Comparison of ENCODE assay signal across 1 cellular context in the genomic region with DNA sequence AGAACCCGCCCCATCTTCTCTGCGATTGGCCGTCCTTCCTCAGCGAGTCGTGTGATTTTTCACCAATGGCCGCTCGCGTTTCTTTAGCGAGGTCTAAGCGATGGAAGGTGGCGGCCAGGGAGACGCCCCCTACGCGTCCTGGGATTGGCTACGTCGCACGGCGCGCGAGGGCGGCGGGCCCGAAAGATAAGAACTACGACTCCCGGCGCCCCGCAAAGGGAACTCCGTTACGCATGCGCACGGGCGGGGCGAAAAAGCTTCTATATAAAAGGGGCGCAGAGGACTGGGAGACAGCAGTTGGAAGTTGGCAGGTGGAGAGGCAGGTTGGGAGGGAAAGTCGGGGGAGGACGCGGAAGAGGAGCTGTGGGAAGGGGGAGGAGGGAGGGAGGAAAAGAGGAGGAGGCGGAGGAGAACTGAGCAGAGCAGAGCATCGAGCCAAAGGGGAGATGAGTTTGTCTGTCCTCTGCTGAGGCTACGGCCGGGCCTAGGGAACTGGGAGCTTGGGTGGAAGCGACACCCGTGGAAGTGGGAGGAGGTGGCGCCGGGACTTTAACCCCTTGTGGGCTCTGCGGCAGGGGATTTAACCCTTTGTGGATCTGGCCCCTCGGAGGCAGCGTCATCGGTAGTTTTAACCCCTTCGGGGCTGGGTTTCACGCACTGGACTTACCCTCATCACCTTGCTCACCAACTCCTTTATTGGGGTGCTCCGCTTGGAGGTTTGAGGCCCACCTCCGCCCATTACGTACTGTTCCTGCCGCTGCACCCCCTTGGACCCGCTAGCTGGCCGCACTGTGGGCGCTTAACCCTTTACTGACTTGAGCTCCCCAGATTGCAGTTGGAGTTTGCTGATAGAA.
TF ChIP-seq lines count a peak whose summit lies in the region.

A gene with protein sequence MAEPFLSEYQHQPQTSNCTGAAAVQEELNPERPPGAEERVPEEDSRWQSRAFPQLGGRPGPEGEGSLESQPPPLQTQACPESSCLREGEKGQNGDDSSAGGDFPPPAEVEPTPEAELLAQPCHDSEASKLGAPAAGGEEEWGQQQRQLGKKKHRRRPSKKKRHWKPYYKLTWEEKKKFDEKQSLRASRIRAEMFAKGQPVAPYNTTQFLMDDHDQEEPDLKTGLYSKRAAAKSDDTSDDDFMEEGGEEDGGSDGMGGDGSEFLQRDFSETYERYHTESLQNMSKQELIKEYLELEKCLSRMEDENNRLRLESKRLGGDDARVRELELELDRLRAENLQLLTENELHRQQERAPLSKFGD (plus strand): TSS at position 293 of the 854 bp plus-strand sequence. CDS start 716 bp downstream, outside the sequence.

TF ChIP-seq in K562, 482 proteins besides CTCF, POLR2A, EP300 and RAD21 (continued from another document and continues in another):
- TF ChIP-seq, protein P1, sequence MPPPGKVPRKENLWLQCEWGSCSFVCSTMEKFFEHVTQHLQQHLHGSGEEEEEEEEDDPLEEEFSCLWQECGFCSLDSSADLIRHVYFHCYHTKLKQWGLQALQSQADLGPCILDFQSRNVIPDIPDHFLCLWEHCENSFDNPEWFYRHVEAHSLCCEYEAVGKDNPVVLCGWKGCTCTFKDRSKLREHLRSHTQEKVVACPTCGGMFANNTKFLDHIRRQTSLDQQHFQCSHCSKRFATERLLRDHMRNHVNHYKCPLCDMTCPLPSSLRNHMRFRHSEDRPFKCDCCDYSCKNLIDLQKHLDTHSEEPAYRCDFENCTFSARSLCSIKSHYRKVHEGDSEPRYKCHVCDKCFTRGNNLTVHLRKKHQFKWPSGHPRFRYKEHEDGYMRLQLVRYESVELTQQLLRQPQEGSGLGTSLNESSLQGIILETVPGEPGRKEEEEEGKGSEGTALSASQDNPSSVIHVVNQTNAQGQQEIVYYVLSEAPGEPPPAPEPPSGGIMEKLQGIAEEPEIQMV (tag; conservative IDR thresholded peaks at IDR 0.05; ENCODE audit: low read depth): no peak
- TF ChIP-seq, protein P2, sequence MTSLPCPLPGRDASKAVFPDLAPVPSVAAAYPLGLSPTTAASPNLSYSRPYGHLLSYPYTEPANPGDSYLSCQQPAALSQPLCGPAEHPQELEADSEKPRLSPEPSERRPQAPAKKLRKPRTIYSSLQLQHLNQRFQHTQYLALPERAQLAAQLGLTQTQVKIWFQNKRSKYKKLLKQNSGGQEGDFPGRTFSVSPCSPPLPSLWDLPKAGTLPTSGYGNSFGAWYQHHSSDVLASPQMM (CRISPR knock-in tag; IDR thresholded peaks at IDR 0.05): no peak
- TF ChIP-seq SMARCE1 (IDR thresholded peaks at IDR 0.05): peak; percentile 80
- no peak for TF ChIP-seq FOXA1 (IDR thresholded peaks at IDR 0.05; ENCODE audit: borderline replicate concordance)
- TF ChIP-seq, protein P3, sequence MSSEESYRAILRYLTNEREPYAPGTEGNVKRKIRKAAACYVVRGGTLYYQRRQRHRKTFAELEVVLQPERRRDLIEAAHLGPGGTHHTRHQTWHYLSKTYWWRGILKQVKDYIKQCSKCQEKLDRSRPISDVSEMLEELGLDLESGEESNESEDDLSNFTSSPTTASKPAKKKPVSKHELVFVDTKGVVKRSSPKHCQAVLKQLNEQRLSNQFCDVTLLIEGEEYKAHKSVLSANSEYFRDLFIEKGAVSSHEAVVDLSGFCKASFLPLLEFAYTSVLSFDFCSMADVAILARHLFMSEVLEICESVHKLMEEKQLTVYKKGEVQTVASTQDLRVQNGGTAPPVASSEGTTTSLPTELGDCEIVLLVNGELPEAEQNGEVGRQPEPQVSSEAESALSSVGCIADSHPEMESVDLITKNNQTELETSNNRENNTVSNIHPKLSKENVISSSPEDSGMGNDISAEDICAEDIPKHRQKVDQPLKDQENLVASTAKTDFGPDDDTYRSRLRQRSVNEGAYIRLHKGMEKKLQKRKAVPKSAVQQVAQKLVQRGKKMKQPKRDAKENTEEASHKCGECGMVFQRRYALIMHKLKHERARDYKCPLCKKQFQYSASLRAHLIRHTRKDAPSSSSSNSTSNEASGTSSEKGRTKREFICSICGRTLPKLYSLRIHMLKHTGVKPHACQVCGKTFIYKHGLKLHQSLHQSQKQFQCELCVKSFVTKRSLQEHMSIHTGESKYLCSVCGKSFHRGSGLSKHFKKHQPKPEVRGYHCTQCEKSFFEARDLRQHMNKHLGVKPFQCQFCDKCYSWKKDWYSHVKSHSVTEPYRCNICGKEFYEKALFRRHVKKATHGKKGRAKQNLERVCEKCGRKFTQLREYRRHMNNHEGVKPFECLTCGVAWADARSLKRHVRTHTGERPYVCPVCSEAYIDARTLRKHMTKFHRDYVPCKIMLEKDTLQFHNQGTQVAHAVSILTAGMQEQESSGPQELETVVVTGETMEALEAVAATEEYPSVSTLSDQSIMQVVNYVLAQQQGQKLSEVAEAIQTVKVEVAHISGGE (CRISPR knock-in tag; IDR thresholded peaks at IDR 0.05): no peak
- peak; percentile 73; the same call in 1 of the 2 replicates for TF ChIP-seq ZNF780A (CRISPR knock-in tag; IDR thresholded peaks at IDR 0.05)
- TF ChIP-seq NR1H2 (CRISPR knock-in tag; IDR thresholded peaks at IDR 0.05): peak; percentile 81; the same call in 1 of the 2 replicates
- no peak for TF ChIP-seq U2AF1 (optimal IDR thresholded peaks at IDR 0.05; ENCODE audit: low read depth, low read length)
- TF ChIP-seq ZNF696 (CRISPR knock-in tag; conservative IDR thresholded peaks at IDR 0.05): peak; percentile 80; the same call in 1 of the 2 replicates
- peak; percentile 96 for TF ChIP-seq TAF9B (IDR thresholded peaks at IDR 0.05; ENCODE audit: partially characterized antibody)
- TF ChIP-seq TRIM24 (IDR thresholded peaks at IDR 0.05): peak; percentile 57 to 76
- TF ChIP-seq KAT8 (IDR thresholded peaks at IDR 0.05; ENCODE audit: low read depth): no peak
- TF ChIP-seq, protein P4, sequence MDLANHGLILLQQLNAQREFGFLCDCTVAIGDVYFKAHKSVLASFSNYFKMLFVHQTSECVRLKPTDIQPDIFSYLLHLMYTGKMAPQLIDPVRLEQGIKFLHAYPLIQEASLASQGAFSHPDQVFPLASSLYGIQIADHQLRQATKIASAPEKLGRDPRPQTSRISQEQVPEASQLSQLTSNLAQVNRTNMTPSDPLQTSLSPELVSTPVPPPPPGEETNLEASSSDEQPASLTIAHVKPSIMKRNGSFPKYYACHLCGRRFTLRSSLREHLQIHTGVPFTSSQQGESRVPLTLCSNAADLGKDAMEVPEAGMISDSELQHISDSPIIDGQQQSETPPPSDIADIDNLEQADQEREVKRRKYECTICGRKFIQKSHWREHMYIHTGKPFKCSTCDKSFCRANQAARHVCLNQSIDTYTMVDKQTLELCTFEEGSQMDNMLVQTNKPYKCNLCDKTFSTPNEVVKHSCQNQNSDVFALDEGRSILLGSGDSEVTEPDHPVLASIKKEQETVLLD (IDR thresholded peaks at IDR 0.05): peak; percentile 99
- TF ChIP-seq TEAD4 (IDR thresholded peaks at IDR 0.05; ENCODE audit: low read length): 0 out of 2 replicates have a peak, but pooled peaks have one; percentile 48
- no peak for TF ChIP-seq TEAD4 (CRISPR knock-in tag; IDR thresholded peaks at IDR 0.05; ENCODE audit: borderline replicate concordance)
- TF ChIP-seq, protein P5, sequence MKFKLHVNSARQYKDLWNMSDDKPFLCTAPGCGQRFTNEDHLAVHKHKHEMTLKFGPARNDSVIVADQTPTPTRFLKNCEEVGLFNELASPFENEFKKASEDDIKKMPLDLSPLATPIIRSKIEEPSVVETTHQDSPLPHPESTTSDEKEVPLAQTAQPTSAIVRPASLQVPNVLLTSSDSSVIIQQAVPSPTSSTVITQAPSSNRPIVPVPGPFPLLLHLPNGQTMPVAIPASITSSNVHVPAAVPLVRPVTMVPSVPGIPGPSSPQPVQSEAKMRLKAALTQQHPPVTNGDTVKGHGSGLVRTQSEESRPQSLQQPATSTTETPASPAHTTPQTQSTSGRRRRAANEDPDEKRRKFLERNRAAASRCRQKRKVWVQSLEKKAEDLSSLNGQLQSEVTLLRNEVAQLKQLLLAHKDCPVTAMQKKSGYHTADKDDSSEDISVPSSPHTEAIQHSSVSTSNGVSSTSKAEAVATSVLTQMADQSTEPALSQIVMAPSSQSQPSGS (CRISPR knock-in tag; IDR thresholded peaks at IDR 0.05): peak; percentile 49; the same call in 1 of the 2 replicates
- peak; percentile 100 for TF ChIP-seq KDM5B (IDR thresholded peaks at IDR 0.05; ENCODE audit: insufficient replicate concordance, low read depth, low read length)
- TF ChIP-seq, protein P6, sequence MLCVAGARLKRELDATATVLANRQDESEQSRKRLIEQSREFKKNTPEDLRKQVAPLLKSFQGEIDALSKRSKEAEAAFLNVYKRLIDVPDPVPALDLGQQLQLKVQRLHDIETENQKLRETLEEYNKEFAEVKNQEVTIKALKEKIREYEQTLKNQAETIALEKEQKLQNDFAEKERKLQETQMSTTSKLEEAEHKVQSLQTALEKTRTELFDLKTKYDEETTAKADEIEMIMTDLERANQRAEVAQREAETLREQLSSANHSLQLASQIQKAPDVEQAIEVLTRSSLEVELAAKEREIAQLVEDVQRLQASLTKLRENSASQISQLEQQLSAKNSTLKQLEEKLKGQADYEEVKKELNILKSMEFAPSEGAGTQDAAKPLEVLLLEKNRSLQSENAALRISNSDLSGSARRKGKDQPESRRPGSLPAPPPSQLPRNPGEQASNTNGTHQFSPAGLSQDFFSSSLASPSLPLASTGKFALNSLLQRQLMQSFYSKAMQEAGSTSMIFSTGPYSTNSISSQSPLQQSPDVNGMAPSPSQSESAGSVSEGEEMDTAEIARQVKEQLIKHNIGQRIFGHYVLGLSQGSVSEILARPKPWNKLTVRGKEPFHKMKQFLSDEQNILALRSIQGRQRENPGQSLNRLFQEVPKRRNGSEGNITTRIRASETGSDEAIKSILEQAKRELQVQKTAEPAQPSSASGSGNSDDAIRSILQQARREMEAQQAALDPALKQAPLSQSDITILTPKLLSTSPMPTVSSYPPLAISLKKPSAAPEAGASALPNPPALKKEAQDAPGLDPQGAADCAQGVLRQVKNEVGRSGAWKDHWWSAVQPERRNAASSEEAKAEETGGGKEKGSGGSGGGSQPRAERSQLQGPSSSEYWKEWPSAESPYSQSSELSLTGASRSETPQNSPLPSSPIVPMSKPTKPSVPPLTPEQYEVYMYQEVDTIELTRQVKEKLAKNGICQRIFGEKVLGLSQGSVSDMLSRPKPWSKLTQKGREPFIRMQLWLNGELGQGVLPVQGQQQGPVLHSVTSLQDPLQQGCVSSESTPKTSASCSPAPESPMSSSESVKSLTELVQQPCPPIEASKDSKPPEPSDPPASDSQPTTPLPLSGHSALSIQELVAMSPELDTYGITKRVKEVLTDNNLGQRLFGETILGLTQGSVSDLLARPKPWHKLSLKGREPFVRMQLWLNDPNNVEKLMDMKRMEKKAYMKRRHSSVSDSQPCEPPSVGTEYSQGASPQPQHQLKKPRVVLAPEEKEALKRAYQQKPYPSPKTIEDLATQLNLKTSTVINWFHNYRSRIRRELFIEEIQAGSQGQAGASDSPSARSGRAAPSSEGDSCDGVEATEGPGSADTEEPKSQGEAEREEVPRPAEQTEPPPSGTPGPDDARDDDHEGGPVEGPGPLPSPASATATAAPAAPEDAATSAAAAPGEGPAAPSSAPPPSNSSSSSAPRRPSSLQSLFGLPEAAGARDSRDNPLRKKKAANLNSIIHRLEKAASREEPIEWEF (CRISPR knock-in tag; IDR thresholded peaks at IDR 0.05): no peak
- no peak for TF ChIP-seq TFAM (CRISPR knock-in tag; conservative IDR thresholded peaks at IDR 0.05)
- peak; percentile 84 for TF ChIP-seq NFRKB (IDR thresholded peaks at IDR 0.05; ENCODE audit: low read depth)
- TF ChIP-seq MEF2A (IDR thresholded peaks at IDR 0.05; ENCODE audit: control insufficient read depth, low read depth, low read length): no peak
- TF ChIP-seq SOX6 (IDR thresholded peaks at IDR 0.05): peak; percentile 49; the same call in 1 of the 2 replicates
- TF ChIP-seq PHB (CRISPR knock-in tag; IDR thresholded peaks at IDR 0.05): peak; percentile 98
- TF ChIP-seq CBFA2T2 (conservative IDR thresholded peaks at IDR 0.05): 0 out of 2 replicates have a peak, but pooled peaks have one; percentile 4
- TF ChIP-seq GTF2E2 (tag; IDR thresholded peaks at IDR 0.05): peak; percentile 95
- TF ChIP-seq ZNF830 (CRISPR knock-in tag; IDR thresholded peaks at IDR 0.05): peak; percentile 93; the same call in 1 of the 2 replicates
- TF ChIP-seq SPI1 (IDR thresholded peaks at IDR 0.05; ENCODE audit: borderline replicate concordance, low read depth, low read length): no peak
- TF ChIP-seq, protein P7, sequence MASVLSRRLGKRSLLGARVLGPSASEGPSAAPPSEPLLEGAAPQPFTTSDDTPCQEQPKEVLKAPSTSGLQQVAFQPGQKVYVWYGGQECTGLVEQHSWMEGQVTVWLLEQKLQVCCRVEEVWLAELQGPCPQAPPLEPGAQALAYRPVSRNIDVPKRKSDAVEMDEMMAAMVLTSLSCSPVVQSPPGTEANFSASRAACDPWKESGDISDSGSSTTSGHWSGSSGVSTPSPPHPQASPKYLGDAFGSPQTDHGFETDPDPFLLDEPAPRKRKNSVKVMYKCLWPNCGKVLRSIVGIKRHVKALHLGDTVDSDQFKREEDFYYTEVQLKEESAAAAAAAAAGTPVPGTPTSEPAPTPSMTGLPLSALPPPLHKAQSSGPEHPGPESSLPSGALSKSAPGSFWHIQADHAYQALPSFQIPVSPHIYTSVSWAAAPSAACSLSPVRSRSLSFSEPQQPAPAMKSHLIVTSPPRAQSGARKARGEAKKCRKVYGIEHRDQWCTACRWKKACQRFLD (CRISPR knock-in tag; IDR thresholded peaks at IDR 0.05): 0 out of 2 replicates have a peak, but pooled peaks have one; percentile 67
- TF ChIP-seq KHSRP (IDR thresholded peaks at IDR 0.05): peak; percentile 35; the same call in 1 of the 2 replicates
- no peak for TF ChIP-seq FUS (optimal IDR thresholded peaks at IDR 0.05; ENCODE audit: low read depth, low read length)
- TF ChIP-seq, protein P8, sequence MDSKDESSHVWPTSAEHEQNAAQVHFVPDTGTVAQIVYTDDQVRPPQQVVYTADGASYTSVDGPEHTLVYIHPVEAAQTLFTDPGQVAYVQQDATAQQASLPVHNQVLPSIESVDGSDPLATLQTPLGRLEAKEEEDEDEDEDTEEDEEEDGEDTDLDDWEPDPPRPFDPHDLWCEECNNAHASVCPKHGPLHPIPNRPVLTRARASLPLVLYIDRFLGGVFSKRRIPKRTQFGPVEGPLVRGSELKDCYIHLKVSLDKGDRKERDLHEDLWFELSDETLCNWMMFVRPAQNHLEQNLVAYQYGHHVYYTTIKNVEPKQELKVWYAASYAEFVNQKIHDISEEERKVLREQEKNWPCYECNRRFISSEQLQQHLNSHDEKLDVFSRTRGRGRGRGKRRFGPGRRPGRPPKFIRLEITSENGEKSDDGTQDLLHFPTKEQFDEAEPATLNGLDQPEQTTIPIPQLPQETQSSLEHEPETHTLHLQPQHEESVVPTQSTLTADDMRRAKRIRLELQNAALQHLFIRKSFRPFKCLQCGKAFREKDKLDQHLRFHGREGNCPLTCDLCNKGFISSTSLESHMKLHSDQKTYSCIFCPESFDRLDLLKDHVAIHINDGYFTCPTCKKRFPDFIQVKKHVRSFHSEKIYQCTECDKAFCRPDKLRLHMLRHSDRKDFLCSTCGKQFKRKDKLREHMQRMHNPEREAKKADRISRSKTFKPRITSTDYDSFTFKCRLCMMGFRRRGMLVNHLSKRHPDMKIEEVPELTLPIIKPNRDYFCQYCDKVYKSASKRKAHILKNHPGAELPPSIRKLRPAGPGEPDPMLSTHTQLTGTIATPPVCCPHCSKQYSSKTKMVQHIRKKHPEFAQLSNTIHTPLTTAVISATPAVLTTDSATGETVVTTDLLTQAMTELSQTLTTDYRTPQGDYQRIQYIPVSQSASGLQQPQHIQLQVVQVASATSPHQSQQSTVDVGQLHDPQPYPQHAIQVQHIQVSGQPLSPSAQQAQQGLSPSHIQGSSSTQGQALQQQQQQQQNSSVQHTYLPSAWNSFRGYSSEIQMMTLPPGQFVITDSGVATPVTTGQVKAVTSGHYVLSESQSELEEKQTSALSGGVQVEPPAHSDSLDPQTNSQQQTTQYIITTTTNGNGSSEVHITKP (IDR thresholded peaks at IDR 0.05; ENCODE audit: partially characterized antibody): no peak
- peak; percentile 81; the same call in 1 of the 2 replicates for TF ChIP-seq MCM2 (IDR thresholded peaks at IDR 0.05; ENCODE audit: low read depth)
